1 cellular context compared by ENCODE assay signal in genomic region chr7:46195934-46196333, GRCh38.
TF ChIP-seq lines count a peak whose summit lies in the region.

No MANE protein-coding gene starts in this region.

TF ChIP-seq in HepG2, 621 proteins besides CTCF, POLR2A, EP300 and RAD21 (continued from another document):
- TF ChIP-seq, protein P1, sequence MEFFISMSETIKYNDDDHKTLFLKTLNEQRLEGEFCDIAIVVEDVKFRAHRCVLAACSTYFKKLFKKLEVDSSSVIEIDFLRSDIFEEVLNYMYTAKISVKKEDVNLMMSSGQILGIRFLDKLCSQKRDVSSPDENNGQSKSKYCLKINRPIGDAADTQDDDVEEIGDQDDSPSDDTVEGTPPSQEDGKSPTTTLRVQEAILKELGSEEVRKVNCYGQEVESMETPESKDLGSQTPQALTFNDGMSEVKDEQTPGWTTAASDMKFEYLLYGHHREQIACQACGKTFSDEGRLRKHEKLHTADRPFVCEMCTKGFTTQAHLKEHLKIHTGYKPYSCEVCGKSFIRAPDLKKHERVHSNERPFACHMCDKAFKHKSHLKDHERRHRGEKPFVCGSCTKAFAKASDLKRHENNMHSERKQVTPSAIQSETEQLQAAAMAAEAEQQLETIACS (CRISPR knock-in tag; IDR thresholded peaks at IDR 0.05): no peak
- TF ChIP-seq ZNF598 (CRISPR knock-in tag; IDR thresholded peaks at IDR 0.05; ENCODE audit: borderline replicate concordance) (no peak), ZNF30 (CRISPR knock-in tag; IDR thresholded peaks at IDR 0.05) (no peak), ZNF704 (CRISPR knock-in tag; IDR thresholded peaks at IDR 0.05; ENCODE audit: borderline replicate concordance) (no peak), ZNF766 (CRISPR knock-in tag; IDR thresholded peaks at IDR 0.05; ENCODE audit: borderline replicate concordance) (no peak), PLRG1 (conservative IDR thresholded peaks at IDR 0.05) (no peak), MYPOP (CRISPR knock-in tag; IDR thresholded peaks at IDR 0.05) (no peak), TBL1XR1 (IDR thresholded peaks at IDR 0.05; ENCODE audit: borderline replicate concordance, low read length, partially characterized antibody) (peak; percentile 14), HNF4A (CRISPR knock-in tag; IDR thresholded peaks at IDR 0.05) (peak; percentile 24; the same call in 1 of the 2 replicates), HOXA7 (CRISPR knock-in tag; IDR thresholded peaks at IDR 0.05) (no peak), ZKSCAN8 (CRISPR knock-in tag; IDR thresholded peaks at IDR 0.05; ENCODE audit: borderline replicate concordance) (no peak), ZNF563 (CRISPR knock-in tag; IDR thresholded peaks at IDR 0.05) (no peak), ZNF225 (CRISPR knock-in tag; IDR thresholded peaks at IDR 0.05) (no peak), ZNF891 (CRISPR knock-in tag; IDR thresholded peaks at IDR 0.05) (no peak), SIN3A (IDR thresholded peaks at IDR 0.05; ENCODE audit: borderline replicate concordance, low read depth, low read length) (no peak), BRD4 (CRISPR knock-in tag; IDR thresholded peaks at IDR 0.05) (no peak), SKI (IDR thresholded peaks at IDR 0.05; ENCODE audit: partially characterized antibody) (peak; percentile 69), RXRB (CRISPR knock-in tag; IDR thresholded peaks at IDR 0.05; ENCODE audit: borderline replicate concordance) (0 out of 2 replicates have a peak, but pooled peaks have one; percentile 17), ZBTB25 (CRISPR knock-in tag; IDR thresholded peaks at IDR 0.05) (no peak)
- TF ChIP-seq, protein P2, sequence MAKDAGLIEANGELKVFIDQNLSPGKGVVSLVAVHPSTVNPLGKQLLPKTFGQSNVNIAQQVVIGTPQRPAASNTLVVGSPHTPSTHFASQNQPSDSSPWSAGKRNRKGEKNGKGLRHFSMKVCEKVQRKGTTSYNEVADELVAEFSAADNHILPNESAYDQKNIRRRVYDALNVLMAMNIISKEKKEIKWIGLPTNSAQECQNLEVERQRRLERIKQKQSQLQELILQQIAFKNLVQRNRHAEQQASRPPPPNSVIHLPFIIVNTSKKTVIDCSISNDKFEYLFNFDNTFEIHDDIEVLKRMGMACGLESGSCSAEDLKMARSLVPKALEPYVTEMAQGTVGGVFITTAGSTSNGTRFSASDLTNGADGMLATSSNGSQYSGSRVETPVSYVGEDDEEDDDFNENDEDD (CRISPR knock-in tag; IDR thresholded peaks at IDR 0.05; ENCODE audit: borderline replicate concordance): no peak
